Comparison of ENCODE assay signal across 2 cellular contexts in genomic region chr12:95130096-95130495, GRCh38.
TF ChIP-seq lines count a peak whose summit lies in the region.

No MANE protein-coding gene starts in this region.

TF ChIP-seq in HEK293, 187 proteins besides CTCF, POLR2A, EP300 and RAD21 (continued from another document):
- TF ChIP-seq ZNF398 (tag by site-specific recombination; IDR thresholded peaks at IDR 0.05) (no peak), FEZF1 (tag by site-specific recombination; IDR thresholded peaks at IDR 0.05) (peak; percentile 38; the same call in 1 of the 2 replicates), ZNF391 (tag by site-specific recombination; IDR thresholded peaks at IDR 0.05; ENCODE audit: borderline replicate concordance, low read depth) (no peak), ZNF518A (tag by site-specific recombination; conservative IDR thresholded peaks at IDR 0.05; ENCODE audit: low read depth) (no peak), MYNN (tag by site-specific recombination; IDR thresholded peaks at IDR 0.05; ENCODE audit: borderline replicate concordance) (no peak), GLIS1 (tag by site-specific recombination; IDR thresholded peaks at IDR 0.05) (peak; percentile 56; the same call in 1 of the 2 replicates), SP7 (tag by site-specific recombination; IDR thresholded peaks at IDR 0.05) (no peak), ZNF362 (tag by site-specific recombination; IDR thresholded peaks at IDR 0.05) (no peak), ZBTB6 (tag by site-specific recombination; IDR thresholded peaks at IDR 0.05) (no peak), ZNF19 (tag by site-specific recombination; IDR thresholded peaks at IDR 0.05; ENCODE audit: low read depth) (no peak), ZNF350 (tag by site-specific recombination; IDR thresholded peaks at IDR 0.05) (no peak)
TF ChIP-seq in HEK293: peak in this region for 2.

TF ChIP-seq in WTC11, 78 proteins besides CTCF, POLR2A, EP300 and RAD21 (continued from another document):
- TF ChIP-seq PRDM15 (CRISPR knock-in tag; IDR thresholded peaks at IDR 0.05) (no peak), ZNF263 (CRISPR knock-in tag; IDR thresholded peaks at IDR 0.05; ENCODE audit: low read depth) (no peak), NFATC4 (CRISPR knock-in tag; IDR thresholded peaks at IDR 0.05) (no peak), ARID4B (CRISPR knock-in tag; IDR thresholded peaks at IDR 0.05; ENCODE audit: borderline replicate concordance) (no peak), TP53 (CRISPR knock-in tag; IDR thresholded peaks at IDR 0.05) (no peak), FOXK1 (CRISPR knock-in tag; IDR thresholded peaks at IDR 0.05) (no peak), ZNF425 (CRISPR knock-in tag; conservative IDR thresholded peaks at IDR 0.05) (no peak), AR (CRISPR knock-in tag; IDR thresholded peaks at IDR 0.05) (no peak), RELA (CRISPR knock-in tag; IDR thresholded peaks at IDR 0.05; ENCODE audit: borderline replicate concordance) (no peak), NR3C1 (CRISPR knock-in tag; conservative IDR thresholded peaks at IDR 0.05; ENCODE audit: low read depth) (no peak)
